17 cellular contexts compared by ENCODE assay signal in the genomic region with DNA sequence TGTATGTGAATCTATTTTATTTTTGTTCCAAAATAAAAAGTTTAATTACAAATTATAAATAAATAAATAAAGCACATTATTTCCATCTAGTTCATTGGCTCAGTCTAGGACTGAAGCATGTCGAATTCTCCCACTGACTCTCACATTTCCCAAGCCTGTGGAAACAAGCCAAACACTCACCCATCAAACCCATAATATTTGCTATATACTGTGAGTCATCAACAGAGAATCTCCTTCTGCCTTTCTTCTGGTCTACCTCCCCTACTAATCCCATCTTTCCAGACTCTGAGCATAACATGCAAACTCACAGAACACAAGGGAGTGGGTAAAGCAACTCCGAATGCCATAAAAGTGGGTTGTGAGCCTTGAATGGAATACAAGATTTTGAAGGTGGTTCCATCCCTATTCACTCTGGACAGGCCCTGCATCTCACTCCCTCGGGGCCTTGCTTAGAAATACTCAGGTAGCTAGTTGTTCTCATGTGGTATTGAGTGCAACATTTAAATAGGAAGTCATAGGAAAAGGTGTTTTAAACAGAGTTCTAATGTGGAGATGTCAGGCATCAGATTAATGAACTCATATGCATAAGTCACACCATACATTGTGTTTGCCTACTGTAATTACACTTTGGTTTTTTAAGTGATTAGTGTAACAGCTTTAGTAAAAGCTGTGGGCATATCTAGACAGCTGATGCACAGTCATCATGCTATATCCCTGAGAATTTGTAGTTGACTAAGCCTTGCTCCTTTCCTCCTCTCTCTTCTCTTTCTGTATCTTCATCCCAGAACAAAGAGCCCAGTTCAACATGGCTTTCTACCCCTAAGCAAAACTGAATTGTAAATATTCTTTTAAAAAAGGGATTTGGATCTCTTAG. TPM values are rescaled to one million over a fixed set of nuclear protein-coding genes. Genes with fewer than 3 reads are reported as not detected.
DNase-seq lines count a peak whose midpoint lies in the region; ATAC-seq, FAIRE-seq and TF ChIP-seq lines count a peak whose summit lies in the region.
"Had no signal": no experiment of that assay in that cellular context is flagged by ENCODE, and none has a peak within 500 bp of the region (broad histone marks: within the 10 kb centered on the region; RNA-seq: fewer than 3 reads in every experiment).

No MANE protein-coding gene starts in this region.

- TF ChIP-seq CTCF in BJ (IDR thresholded peaks at IDR 0.05; ENCODE audit: insufficient read depth, low read depth, low read length) (no peak), astrocyte (IDR thresholded peaks at IDR 0.05; ENCODE audit: insufficient read depth, low read depth, low read length) (no peak), GM23338 (conservative IDR thresholded peaks at IDR 0.05; ENCODE audit: low read depth in 2 of 2) (no peak)

- CTCF ChIA-PET in BJ (lab: Yijun Ruan, JAX): interaction anchor here (1.2 kb wide), 1 partner anchor 74 kb away, joined by 3 read pairs; no protein-coding TSS in a partner anchor

- no peak overlapping the region for H3K9ac ChIP-seq in astrocyte (ENCODE audit: low read length)

- H3K27ac Mint-ChIP-seq in astrocyte (ENCODE audit: unreplicated experiment) (peak overlapping the region; percentile 89), GM23338 (no peak overlapping the region)
- H3K27ac Mint-ChIP-seq: CD8-positive, alpha-beta T cell; IgD-negative memory B cell; naive B cell had no signal

- H3K4me3 ChIP-seq in BJ (ENCODE audit: low read depth, low read length): no peak overlapping the region
- no peak overlapping the region for H3K4me3 ChIP-seq in astrocyte (ENCODE audit: insufficient read depth, low read depth, low read length)
- no peak overlapping the region for H3K4me3 ChIP-seq in GM23338
- H3K4me3 ChIP-seq: spleen had no signal

- POLR2A ChIA-PET in BJ (lab: Charles Lee): no interaction called here

- H3K4me3 Mint-ChIP-seq in astrocyte (ENCODE audit: unreplicated experiment): no peak overlapping the region
- H3K4me3 Mint-ChIP-seq in GM23338: no peak overlapping the region
- H3K4me3 Mint-ChIP-seq: CD8-positive, alpha-beta T cell; IgD-negative memory B cell; naive B cell had no signal

- peak; percentile 21 for DNase-seq in BJ (ENCODE audit: low read depth)
- peak; percentile 91 for DNase-seq in HT1080 (ENCODE audit: low read depth)
- peak; percentile 89 for DNase-seq in astrocyte (ENCODE audit: low read depth)
- DNase-seq in kidney glomerular epithelial cell (lab: John Stamatoyannopoulos, UW): peak; percentile 91
- DNase-seq in GM23338 (ENCODE audit: low spot score): no peak
- DNase-seq in HUDEP-2 (lab: John Stamatoyannopoulos, UW; ENCODE audit: unreplicated experiment in 76 of 76): no peak
- no peak for DNase-seq in erythroblast (lab: John Stamatoyannopoulos, UW)
- DNase-seq: activated CD4-positive, CD25-positive, alpha-beta regulatory T cell treated with anti-CD3 and anti-CD28 coated beads, Interleukin-2, amount 50 U/mL, for 72 hours; CD8-positive, alpha-beta T cell; naive B cell; NCI-H2029 treated with DMSO at 0.1 percent for 48 hours; Right ventricle myocardium superior; spleen had no signal

- H3K4me1 Mint-ChIP-seq in astrocyte (ENCODE audit: low read depth, unreplicated experiment): peaks cover 22% of the 10 kb centered on the region
- no peaks in the 10 kb centered on the region for H3K4me1 Mint-ChIP-seq in GM23338
- H3K4me1 Mint-ChIP-seq: IgD-negative memory B cell, naive B cell had no signal

- H3K27me3 Mint-ChIP-seq in astrocyte (ENCODE audit: low read depth, unreplicated experiment) (no peaks in the 10 kb centered on the region), GM23338 (ENCODE audit: insufficient read depth, low read depth, poor library complexity) (no peaks in the 10 kb centered on the region)

- H3K27ac ChIP-seq in astrocyte (ENCODE audit: low read depth, low read length) (no peak overlapping the region), GM23338 (ENCODE audit: low read depth) (no peak overlapping the region)
- H3K27ac ChIP-seq: spleen had no signal

- peaks cover 1% of the 10 kb centered on the region; the same call in 1 of the 2 replicates for H3K27me3 ChIP-seq in BJ (ENCODE audit: control insufficient read depth, insufficient read depth, low read length)
- no peaks in the 10 kb centered on the region for H3K27me3 ChIP-seq in astrocyte (ENCODE audit: insufficient read depth, low read length)
- no peaks in the 10 kb centered on the region for H3K27me3 ChIP-seq in GM23338 (ENCODE audit: insufficient read depth)
- H3K27me3 ChIP-seq: spleen had no signal

- no peaks in the 10 kb centered on the region for H4K20me1 ChIP-seq in astrocyte (ENCODE audit: insufficient read depth, low read length)
- H4K20me1 ChIP-seq in GM23338 (replicated peaks; ENCODE audit: insufficient read depth): no peaks in the 10 kb centered on the region

- H3K36me3 Mint-ChIP-seq in astrocyte (ENCODE audit: low read depth, unreplicated experiment) (no peaks in the 10 kb centered on the region), GM23338 (ENCODE audit: low read depth) (no peaks in the 10 kb centered on the region)
- H3K36me3 Mint-ChIP-seq: CD8-positive, alpha-beta T cell; IgD-negative memory B cell; naive B cell had no signal

- H3F3A ChIP-seq in GM23338 (replicated peaks; ENCODE audit: low read depth): no peaks in the 10 kb centered on the region

- peak overlapping the region; percentile 35 for H3K4me2 ChIP-seq in astrocyte (ENCODE audit: low read length)
- H3K4me2 ChIP-seq in GM23338: no peak overlapping the region

- H2AFZ ChIP-seq in astrocyte (ENCODE audit: low read depth, low read length): no peak overlapping the region
- H2AFZ ChIP-seq in GM23338: no peak overlapping the region; the same call in 1 of the 2 replicates

- ATAC-seq in HG02852 (IDR thresholded peaks at IDR 0.05; ENCODE audit: unreplicated experiment): no peak
- ATAC-seq in GM23338: no peak
- ATAC-seq: CD8-positive, alpha-beta T cell had no signal

- H3K9me3 ChIP-seq in astrocyte (ENCODE audit: insufficient read depth, low read depth, low read length): no peaks in the 10 kb centered on the region
- H3K9me3 ChIP-seq: spleen had no signal

- FAIRE-seq in astrocyte (lab: Jason Lieb, UNC): peak; percentile 26
- FAIRE-seq: GM12892 had no signal

- H3K9me3 Mint-ChIP-seq in astrocyte (ENCODE audit: unreplicated experiment): no peaks in the 10 kb centered on the region
- H3K9me3 Mint-ChIP-seq in GM23338: no peaks in the 10 kb centered on the region
- H3K9me3 Mint-ChIP-seq: CD8-positive, alpha-beta T cell; IgD-negative memory B cell; naive B cell had no signal

- H3K36me3 ChIP-seq in BJ (ENCODE audit: control insufficient read depth, insufficient read depth, low read length) (no peaks in the 10 kb centered on the region), astrocyte (ENCODE audit: insufficient read depth, low read length) (no peaks in the 10 kb centered on the region), GM23338 (ENCODE audit: insufficient read depth) (no peaks in the 10 kb centered on the region)

- H3K79me2 ChIP-seq in astrocyte (ENCODE audit: insufficient read depth, low read length): no peaks in the 10 kb centered on the region
- no peaks in the 10 kb centered on the region for H3K79me2 ChIP-seq in GM23338 (replicated peaks; ENCODE audit: insufficient read depth)

- no peaks in the 10 kb centered on the region for H3K9me2 ChIP-seq in GM23338 (ENCODE audit: insufficient read depth)

- H3K4me1 ChIP-seq in astrocyte (ENCODE audit: insufficient read depth, low read length): peaks cover 4% of the 10 kb centered on the region
- H3K4me1 ChIP-seq in GM23338 (ENCODE audit: insufficient read depth): no peaks in the 10 kb centered on the region
- H3K4me1 ChIP-seq: spleen had no signal

- no peak for TF ChIP-seq POLR2A in erythroblast (IDR thresholded peaks at IDR 0.05; ENCODE audit: low read length)

TF ChIP-seq in GM23338, 12 proteins besides CTCF, POLR2A, EP300 and RAD21 (continues in another document):
- no peak for TF ChIP-seq ZNF331 (CRISPR knock-in tag; IDR thresholded peaks at IDR 0.05; ENCODE audit: low read depth)
- TF ChIP-seq NANOG (IDR thresholded peaks at IDR 0.05; ENCODE audit: borderline replicate concordance): no peak

RNA-seq across cellular contexts. Expression of a gene that starts 47.0 kb away (rescaled TPM):
- polyA plus RNA-seq in BJ (2011; rRNA removed) (not detected in 2 replicates), GM23338 (2016; fragmentation: Nextera tagmentation; extraction: Ambion mirVana) (0.10 and 0.16 TPM in 2 replicates)
- not detected in 2 replicates for polyA minus RNA-seq in BJ (2011; rRNA and poly(A)+ RNA removed)
- not detected in 2 replicates for total RNA-seq in HT1080 (2014; rRNA removed; shearing (Covaris generic))
- 0.01 and 0.02 TPM in 2 replicates for polyA plus RNA-seq in HT1080 (2015; cell fraction: cytosol; rRNA removed)
- 0.10 and 0.42 TPM in 2 replicates for polyA plus RNA-seq in HT1080 (2015; cell fraction: nucleus; rRNA removed)
- 0.10 and 0.18 TPM in 2 replicates for total RNA-seq in astrocyte
- total RNA-seq in GM23338 (2014; rRNA removed; shearing (Covaris generic)): not detected in 2 replicates
- total RNA-seq: dermis microvascular lymphatic vessel endothelial cell had no signal

RNA-seq across cellular contexts. Expression of a gene that starts 53.5 kb away (rescaled TPM):
- polyA plus RNA-seq in BJ (2011; rRNA removed): 3.3 and 4.9 TPM in 2 replicates
- polyA minus RNA-seq in BJ (2011; rRNA and poly(A)+ RNA removed): 3.4 and 3.6 TPM in 2 replicates
- total RNA-seq in HT1080 (2014; rRNA removed; shearing (Covaris generic)): 7.1 and 7.2 TPM in 2 replicates
- 7.5 and 8.0 TPM in 2 replicates for polyA plus RNA-seq in HT1080 (2015; cell fraction: cytosol; rRNA removed)
- 12.4 and 13.0 TPM in 2 replicates for polyA plus RNA-seq in HT1080 (2015; cell fraction: nucleus; rRNA removed)
- total RNA-seq in astrocyte: 12.5 and 14.1 TPM in 2 replicates
- 39.1 and 42.8 TPM in 2 replicates for total RNA-seq in GM23338 (2014; rRNA removed; shearing (Covaris generic))
- polyA plus RNA-seq in GM23338 (2016; fragmentation: Nextera tagmentation; extraction: Ambion mirVana): 9.9 and 11.1 TPM in 2 replicates

Comparison
In these comparisons a context has a peak if more than half of its experiments do, and no peak if none do; other contexts are left out.
1. DNase-seq: peak in BJ (single experiment), HT1080 (single experiment), astrocyte (single experiment) and kidney glomerular epithelial cell (single experiment); none in GM23338 (single experiment), HUDEP-2 (0 of 76) and erythroblast (0 of 2).